Comparison of ENCODE assay signal across 25 cellular contexts in genomic region chr15:20358781-20359414, GRCh38.
DNase-seq lines count a peak whose midpoint lies in the region; ATAC-seq and TF ChIP-seq lines count a peak whose summit lies in the region.
"Had no signal": no experiment of that assay in that cellular context is flagged by ENCODE, and none has a peak within 500 bp of the region (broad histone marks: within the 10 kb centered on the region; RNA-seq: fewer than 3 reads in every experiment).

No MANE protein-coding gene starts in this region.

- TF ChIP-seq CTCF in WERI-Rb-1 (IDR thresholded peaks at IDR 0.05; ENCODE audit: low read depth, low read length) (no peak), lower lobe of right lung (IDR thresholded peaks at IDR 0.05) (no peak)

- intact Hi-C loops in lower lobe of right lung (cut with DNase I): no loop called here

- H3K4me3 ChIP-seq in WERI-Rb-1 (ENCODE audit: low read depth, low read length): no peak overlapping the region
- no peak overlapping the region for H3K4me3 ChIP-seq in lower lobe of right lung
- H3K4me3 ChIP-seq: HAP-1, MG63, SJSA1 had no signal

- peak overlapping the region; percentile 66 for H3K27ac ChIP-seq in WERI-Rb-1
- no peak overlapping the region for H3K27ac ChIP-seq in lower lobe of right lung
- H3K27ac ChIP-seq: SJSA1 had no signal

- H3K9me3 ChIP-seq in WERI-Rb-1 (ENCODE audit: severe bottlenecking) (no peaks in the 10 kb centered on the region), lower lobe of right lung (no peaks in the 10 kb centered on the region)
- H3K9me3 ChIP-seq: MG63, SJSA1 had no signal

- DNase-seq in activated CD8-positive, alpha-beta memory T cell treated with anti-CD3 and anti-CD28 coated beads, Interleukin-2, amount 50 U/mL, for 48 hours: peak; percentile 47
- DNase-seq in activated CD8-positive, alpha-beta memory T cell treated with anti-CD3 and anti-CD28 coated beads for 24 hours: no peak
- DNase-seq in WERI-Rb-1 (no peak), lower lobe of right lung (no peak), SIG-M5 (lab: John Stamatoyannopoulos, UW) (no peak), anterior cingulate cortex (lab: John Stamatoyannopoulos, UW) (no peak)
- DNase-seq: 8988T, ACHN, Calu3, DMS79 treated with DMSO at 0.1 percent for 48 hours, GOT3, HFFc6, KG1, MG63, NCI-H1105 treated with DMSO at 0.1 percent for 48 hours, NCI-H146, NCI-H1930, NCI-H2107, NCI-H446, NCI-H524 treated with DMSO at 0.1 percent for 48 hours, NCI-H774, PC-3 had no signal

- H3K4me1 ChIP-seq in lower lobe of right lung: peaks cover 3% of the 10 kb centered on the region
- H3K4me1 ChIP-seq: HAP-1, SJSA1 had no signal

- no peaks in the 10 kb centered on the region for H3K36me3 ChIP-seq in WERI-Rb-1
- no peaks in the 10 kb centered on the region for H3K36me3 ChIP-seq in lower lobe of right lung
- H3K36me3 ChIP-seq: HAP-1, MG63, SJSA1 had no signal

- peak; percentile 2 for ATAC-seq in lower lobe of right lung
- ATAC-seq in GM18868 (IDR thresholded peaks at IDR 0.05; ENCODE audit: unreplicated experiment): no peak

- H3K27me3 ChIP-seq in WERI-Rb-1 (ENCODE audit: insufficient read depth, low read depth, severe bottlenecking) (peaks cover 49% of the 10 kb centered on the region), lower lobe of right lung (ENCODE audit: low read depth) (peaks cover 4% of the 10 kb centered on the region)
- H3K27me3 ChIP-seq: MG63, SJSA1 had no signal
